ENCODE assay signal across 10 cellular contexts in genomic region chr13:34349091-34349722, GRCh38.
A peak's percentile ranks its signal among the peaks of the same experiment; 100 is the strongest.
DNase-seq lines count a peak whose midpoint lies in the region; ATAC-seq and TF ChIP-seq lines count a peak whose summit lies in the region.
"Had no signal": no experiment of that assay in that cellular context is flagged by ENCODE, and none has a peak within 500 bp of the region (broad histone marks: within the 10 kb centered on the region; RNA-seq: fewer than 3 reads in every experiment).

No MANE protein-coding gene starts in this region.

- ATAC-seq in HCT116 (peak; percentile 20; the same call in 1 of the 2 replicates), right cardiac atrium (peak in 1 of 2 donors; percentile 29), HG02571 (IDR thresholded peaks at IDR 0.05; ENCODE audit: unreplicated experiment) (no peak)

- CTCF ChIA-PET in HCT116 (lab: Charles Lee) = no interaction called here

- H3K9me2 ChIP-seq in HCT116 (ENCODE audit: insufficient read depth) = no peaks in the 10 kb centered on the region

- H2AFZ ChIP-seq in HCT116 (ENCODE audit: low read depth, low read length, poor library complexity, severe bottlenecking) = no peak overlapping the region

- H3K27me3 ChIP-seq in HCT116 (ENCODE audit: insufficient read depth, low read length) (no peaks in the 10 kb centered on the region), right cardiac atrium (ENCODE audit: control insufficient read depth, insufficient read depth) (no peaks in the 10 kb centered on the region), testis (no peaks in the 10 kb centered on the region)
- H3K27me3 ChIP-seq: ascending aorta had no signal

- RAD21 ChIA-PET in HCT116 (lab: Charles Lee; ENCODE audit: low non-redundant PET in 1 of 2, low total read pairs in 2 of 2, uncharacterized antibody in 2 of 2, unreplicated experiment in 2 of 2) = no interaction called here

- no peak for TF ChIP-seq RAD21 in HCT116 (IDR thresholded peaks at IDR 0.05; ENCODE audit: low read depth)

- H3K9ac ChIP-seq in HCT116 (ENCODE audit: low read length) = no peak overlapping the region

- TF ChIP-seq CTCF in HCT116 (IDR thresholded peaks at IDR 0.05 in 2 of 3, conservative IDR thresholded peaks at IDR 0.05 in 1 of 3; ENCODE audit: borderline replicate concordance in 1 of 3, insufficient read depth in 1 of 3, low read depth in 2 of 3, low read length in 2 of 3) (no peak), testis (IDR thresholded peaks at IDR 0.05) (no peak)

- H3K79me2 ChIP-seq in HCT116 (ENCODE audit: insufficient read depth, low read length) = no peaks in the 10 kb centered on the region

- H3K36me3 ChIP-seq in HCT116 (ENCODE audit: control insufficient read depth in 1 of 2, insufficient read depth in 2 of 2, low read length in 2 of 2) (no peaks in the 10 kb centered on the region), testis (ENCODE audit: low read depth, missing control alignments) (no peaks in the 10 kb centered on the region)
- H3K36me3 ChIP-seq: ascending aorta had no signal

- H3K9me3 ChIP-seq in HCT116 (ENCODE audit: control insufficient read depth in 1 of 2, insufficient read depth in 1 of 2, low read depth in 1 of 2, low read length in 2 of 2) (no peaks in the 10 kb centered on the region), right cardiac atrium (ENCODE audit: control insufficient read depth, low read length) (no peaks in the 10 kb centered on the region), testis (no peaks in the 10 kb centered on the region)
- H3K9me3 ChIP-seq: ascending aorta had no signal

- POLR2A ChIA-PET in HCT116 (lab: Charles Lee) = no interaction called here

- no peak overlapping the region for H3K4me2 ChIP-seq in HCT116 (ENCODE audit: low read length)

- intact Hi-C loops in HCT116 (cut with micrococcal nuclease) (no loop called here), right cardiac atrium (cut with DNase I) (no loop called here), testis (cut with DNase I; ENCODE audit: low total_unique reads) (no loop called here)

- H3K4me3 ChIP-seq in HCT116 (replicated peaks in 1 of 2; ENCODE audit: low read depth in 1 of 2, low read length in 2 of 2) (no peak overlapping the region), right cardiac atrium (ENCODE audit: low read length) (no peak overlapping the region), testis (no peak overlapping the region)
- H3K4me3 ChIP-seq: ascending aorta had no signal

- no TSS peak for BruUV-seq in HCT116 (replicated peaks; lab: Mats Ljungman, UMichigan)

- H3K27ac ChIP-seq in HCT116 (ENCODE audit: low read depth, low read length) (no peak overlapping the region), right cardiac atrium (ENCODE audit: low read length) (no peak overlapping the region), testis (no peak overlapping the region)
- H3K27ac ChIP-seq: ascending aorta had no signal

- H3K4me1 ChIP-seq in HCT116 (ENCODE audit: control insufficient read depth in 1 of 2, insufficient read depth in 2 of 2, low read length in 2 of 2) (peaks cover 0 to 9% of the 10 kb centered on the region in 2 experiments; a peak in 1 of 4 replicates), right cardiac atrium (ENCODE audit: control insufficient read depth, insufficient read depth, low read length) (no peaks in the 10 kb centered on the region), testis (no peaks in the 10 kb centered on the region)
- H3K4me1 ChIP-seq: ascending aorta had no signal

- H4K20me1 ChIP-seq in HCT116 (ENCODE audit: insufficient read depth) = no peaks in the 10 kb centered on the region

- TF ChIP-seq POLR2A in HCT116 (IDR thresholded peaks at IDR 0.05; ENCODE audit: borderline replicate concordance, extremely low read depth, insufficient read depth, insufficient read length) (no peak), testis (IDR thresholded peaks at IDR 0.05) (no peak)

- 96% methylated on average over 1 of the region's 1 CpG for WGBS in right cardiac atrium
- WGBS in testis, 2 donors = 90 to 100% methylated on average over 1 of the region's 1 CpG

- DNase-seq in HCT116 (ENCODE audit: low read depth, low spot score) = no peak
- peak; percentile 50 for DNase-seq in amniotic stem cell (lab: John Stamatoyannopoulos, UW)
- DNase-seq in right cardiac atrium = peak; percentile 31 to 60 (median 57)
- peak; percentile 67 for DNase-seq in testis
- DNase-seq in activated CD8-positive, alpha-beta memory T cell treated with anti-CD3 and anti-CD28 coated beads for 24 hours = no peak
- DNase-seq in stimulated activated CD8-positive, alpha-beta memory T cell treated with anti-CD3 and anti-CD28 coated beads, Interleukin-4, amount 100 ng/mL, for 48 hours = no peak
- DNase-seq: activated B cell treated with CpG ODN at 0.5 μM for 24 hours, trophoblast cell had no signal

TF ChIP-seq in HCT116, 20 proteins besides CTCF, POLR2A, EP300 and RAD21:
- TF ChIP-seq TCF7L2 (IDR thresholded peaks at IDR 0.05; ENCODE audit: borderline replicate concordance, extremely low read depth, insufficient read depth, insufficient read length) = no peak
- TF ChIP-seq CEBPB (IDR thresholded peaks at IDR 0.05; ENCODE audit: low read depth) = no peak
TF ChIP-seq in HCT116: peak in this region for 0.

Comparison
In these comparisons a context has a peak if more than half of its experiments do, and no peak if none do; other contexts are left out.
1. DNase-seq: peak in amniotic stem cell (single experiment), right cardiac atrium (3 of 3) and testis (single experiment); none in HCT116 (single experiment), activated CD8-positive, alpha-beta memory T cell treated with anti-CD3 and anti-CD28 coated beads for 24 hours (single experiment) and stimulated activated CD8-positive, alpha-beta memory T cell treated with anti-CD3 and anti-CD28 coated beads, Interleukin-4, amount 100 ng/mL, for 48 hours (single experiment).